Comparison of ENCODE assay signal across 1 cellular context in the genomic region with DNA sequence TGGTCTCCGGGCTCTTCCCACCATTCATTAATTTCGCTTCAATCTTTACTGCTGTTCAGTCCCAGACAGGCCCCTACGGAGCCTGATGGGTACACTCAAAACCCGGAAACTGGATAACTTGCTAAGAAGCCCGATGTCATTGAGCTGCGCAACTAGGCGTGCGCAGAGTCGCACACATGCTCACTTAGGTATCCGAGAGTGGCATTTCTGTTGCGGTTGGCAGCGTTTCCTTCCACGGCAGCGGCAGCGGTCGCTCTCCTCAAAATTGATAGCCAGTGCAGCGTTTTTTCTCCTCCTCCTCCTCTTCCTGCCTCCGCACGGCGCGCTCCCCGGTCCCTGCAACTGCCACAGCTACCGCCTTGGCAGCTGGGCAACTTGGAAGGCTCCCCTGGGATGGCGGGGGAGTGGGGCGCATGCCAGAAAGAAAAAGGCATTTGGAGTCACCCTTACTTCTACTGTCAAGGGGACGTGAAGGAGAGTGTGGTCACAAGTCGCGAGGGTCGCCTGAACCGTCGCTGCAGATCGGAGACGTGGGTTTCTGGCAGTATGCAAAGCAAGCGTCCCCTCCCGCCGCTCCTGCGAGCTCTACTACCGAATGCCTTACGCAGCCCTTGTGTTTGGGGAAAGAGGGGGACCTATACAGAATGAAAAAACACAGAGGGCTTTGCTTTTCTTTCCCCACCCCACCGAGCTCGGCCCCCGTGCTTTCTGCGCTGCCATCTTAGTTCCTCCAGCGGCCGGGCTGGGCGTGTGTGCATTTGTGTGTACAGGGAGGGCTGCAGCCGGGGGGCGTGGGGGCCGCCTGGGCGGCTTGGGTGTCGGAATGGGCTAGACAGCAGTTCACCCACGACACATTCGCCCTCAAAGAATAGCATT.
A peak's percentile ranks its signal among the peaks of the same experiment; 100 is the strongest.
TF ChIP-seq lines count a peak whose summit lies in the region.

No MANE protein-coding gene starts in this region.

TF ChIP-seq in HepG2, 621 proteins besides CTCF, POLR2A, EP300 and RAD21 (continued from another document and continues in another):
- TF ChIP-seq CREM (IDR thresholded peaks at IDR 0.05) = peak; percentile 49; the same call in 1 of the 2 replicates
- no peak for TF ChIP-seq CREM (CRISPR knock-in tag; IDR thresholded peaks at IDR 0.05)
- TF ChIP-seq, protein P1, sequence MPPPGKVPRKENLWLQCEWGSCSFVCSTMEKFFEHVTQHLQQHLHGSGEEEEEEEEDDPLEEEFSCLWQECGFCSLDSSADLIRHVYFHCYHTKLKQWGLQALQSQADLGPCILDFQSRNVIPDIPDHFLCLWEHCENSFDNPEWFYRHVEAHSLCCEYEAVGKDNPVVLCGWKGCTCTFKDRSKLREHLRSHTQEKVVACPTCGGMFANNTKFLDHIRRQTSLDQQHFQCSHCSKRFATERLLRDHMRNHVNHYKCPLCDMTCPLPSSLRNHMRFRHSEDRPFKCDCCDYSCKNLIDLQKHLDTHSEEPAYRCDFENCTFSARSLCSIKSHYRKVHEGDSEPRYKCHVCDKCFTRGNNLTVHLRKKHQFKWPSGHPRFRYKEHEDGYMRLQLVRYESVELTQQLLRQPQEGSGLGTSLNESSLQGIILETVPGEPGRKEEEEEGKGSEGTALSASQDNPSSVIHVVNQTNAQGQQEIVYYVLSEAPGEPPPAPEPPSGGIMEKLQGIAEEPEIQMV (CRISPR knock-in tag; IDR thresholded peaks at IDR 0.05; ENCODE audit: low read depth) = no peak
- TF ChIP-seq ZFP82 (CRISPR knock-in tag; IDR thresholded peaks at IDR 0.05; ENCODE audit: borderline replicate concordance) = no peak
- TF ChIP-seq, protein P2, sequence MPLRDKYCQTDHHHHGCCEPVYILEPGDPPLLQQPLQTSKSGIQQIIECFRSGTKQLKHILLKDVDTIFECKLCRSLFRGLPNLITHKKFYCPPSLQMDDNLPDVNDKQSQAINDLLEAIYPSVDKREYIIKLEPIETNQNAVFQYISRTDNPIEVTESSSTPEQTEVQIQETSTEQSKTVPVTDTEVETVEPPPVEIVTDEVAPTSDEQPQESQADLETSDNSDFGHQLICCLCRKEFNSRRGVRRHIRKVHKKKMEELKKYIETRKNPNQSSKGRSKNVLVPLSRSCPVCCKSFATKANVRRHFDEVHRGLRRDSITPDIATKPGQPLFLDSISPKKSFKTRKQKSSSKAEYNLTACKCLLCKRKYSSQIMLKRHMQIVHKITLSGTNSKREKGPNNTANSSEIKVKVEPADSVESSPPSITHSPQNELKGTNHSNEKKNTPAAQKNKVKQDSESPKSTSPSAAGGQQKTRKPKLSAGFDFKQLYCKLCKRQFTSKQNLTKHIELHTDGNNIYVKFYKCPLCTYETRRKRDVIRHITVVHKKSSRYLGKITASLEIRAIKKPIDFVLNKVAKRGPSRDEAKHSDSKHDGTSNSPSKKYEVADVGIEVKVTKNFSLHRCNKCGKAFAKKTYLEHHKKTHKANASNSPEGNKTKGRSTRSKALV (CRISPR knock-in tag; IDR thresholded peaks at IDR 0.05) = no peak
- no peak for TF ChIP-seq TSC22D2 (CRISPR knock-in tag; IDR thresholded peaks at IDR 0.05; ENCODE audit: borderline replicate concordance)
- TF ChIP-seq FOXC1 (CRISPR knock-in tag; IDR thresholded peaks at IDR 0.05; ENCODE audit: borderline replicate concordance) = no peak
- no peak for TF ChIP-seq ZMYM3 (CRISPR knock-in tag; IDR thresholded peaks at IDR 0.05)
- TF ChIP-seq ZNF883 (CRISPR knock-in tag; IDR thresholded peaks at IDR 0.05; ENCODE audit: not compliant biosample characterization) = no peak
- TF ChIP-seq, protein P3, sequence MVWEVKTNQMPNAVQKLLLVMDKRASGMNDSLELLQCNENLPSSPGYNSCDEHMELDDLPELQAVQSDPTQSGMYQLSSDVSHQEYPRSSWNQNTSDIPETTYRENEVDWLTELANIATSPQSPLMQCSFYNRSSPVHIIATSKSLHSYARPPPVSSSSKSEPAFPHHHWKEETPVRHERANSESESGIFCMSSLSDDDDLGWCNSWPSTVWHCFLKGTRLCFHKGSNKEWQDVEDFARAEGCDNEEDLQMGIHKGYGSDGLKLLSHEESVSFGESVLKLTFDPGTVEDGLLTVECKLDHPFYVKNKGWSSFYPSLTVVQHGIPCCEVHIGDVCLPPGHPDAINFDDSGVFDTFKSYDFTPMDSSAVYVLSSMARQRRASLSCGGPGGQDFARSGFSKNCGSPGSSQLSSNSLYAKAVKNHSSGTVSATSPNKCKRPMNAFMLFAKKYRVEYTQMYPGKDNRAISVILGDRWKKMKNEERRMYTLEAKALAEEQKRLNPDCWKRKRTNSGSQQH (CRISPR knock-in tag; IDR thresholded peaks at IDR 0.05; ENCODE audit: low read depth) = peak; percentile 38; the same call in 1 of the 2 replicates
- TF ChIP-seq ZNF562 (CRISPR knock-in tag; IDR thresholded peaks at IDR 0.05; ENCODE audit: borderline replicate concordance) = no peak
- TF ChIP-seq ZBTB42 (CRISPR knock-in tag; IDR thresholded peaks at IDR 0.05) = no peak
- TF ChIP-seq, protein P4, sequence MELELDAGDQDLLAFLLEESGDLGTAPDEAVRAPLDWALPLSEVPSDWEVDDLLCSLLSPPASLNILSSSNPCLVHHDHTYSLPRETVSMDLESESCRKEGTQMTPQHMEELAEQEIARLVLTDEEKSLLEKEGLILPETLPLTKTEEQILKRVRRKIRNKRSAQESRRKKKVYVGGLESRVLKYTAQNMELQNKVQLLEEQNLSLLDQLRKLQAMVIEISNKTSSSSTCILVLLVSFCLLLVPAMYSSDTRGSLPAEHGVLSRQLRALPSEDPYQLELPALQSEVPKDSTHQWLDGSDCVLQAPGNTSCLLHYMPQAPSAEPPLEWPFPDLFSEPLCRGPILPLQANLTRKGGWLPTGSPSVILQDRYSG (CRISPR knock-in tag; IDR thresholded peaks at IDR 0.05) = no peak
- TF ChIP-seq NR2F1 (CRISPR knock-in tag; IDR thresholded peaks at IDR 0.05) = no peak
- 0 out of 2 replicates have a peak, but pooled peaks have one; percentile 13 for TF ChIP-seq CCDC6 (CRISPR knock-in tag; IDR thresholded peaks at IDR 0.05)
- no peak for TF ChIP-seq HHEX (CRISPR knock-in tag; IDR thresholded peaks at IDR 0.05)
- no peak; the same call in 1 of the 2 replicates for TF ChIP-seq ZSCAN30 (CRISPR knock-in tag; IDR thresholded peaks at IDR 0.05)
- TF ChIP-seq ELF4 (CRISPR knock-in tag; IDR thresholded peaks at IDR 0.05; ENCODE audit: borderline replicate concordance) = 0 out of 2 replicates have a peak, but pooled peaks have one; percentile 53
- no peak for TF ChIP-seq ZFP1 (CRISPR knock-in tag; IDR thresholded peaks at IDR 0.05)
- no peak for TF ChIP-seq ZBTB38 (CRISPR knock-in tag; IDR thresholded peaks at IDR 0.05)
- no peak for TF ChIP-seq GTF3A (CRISPR knock-in tag; conservative IDR thresholded peaks at IDR 0.05)
- TF ChIP-seq EZH2 (conservative IDR thresholded peaks at IDR 0.05; ENCODE audit: low read depth, low read length) = no peak
- TF ChIP-seq, protein P5, sequence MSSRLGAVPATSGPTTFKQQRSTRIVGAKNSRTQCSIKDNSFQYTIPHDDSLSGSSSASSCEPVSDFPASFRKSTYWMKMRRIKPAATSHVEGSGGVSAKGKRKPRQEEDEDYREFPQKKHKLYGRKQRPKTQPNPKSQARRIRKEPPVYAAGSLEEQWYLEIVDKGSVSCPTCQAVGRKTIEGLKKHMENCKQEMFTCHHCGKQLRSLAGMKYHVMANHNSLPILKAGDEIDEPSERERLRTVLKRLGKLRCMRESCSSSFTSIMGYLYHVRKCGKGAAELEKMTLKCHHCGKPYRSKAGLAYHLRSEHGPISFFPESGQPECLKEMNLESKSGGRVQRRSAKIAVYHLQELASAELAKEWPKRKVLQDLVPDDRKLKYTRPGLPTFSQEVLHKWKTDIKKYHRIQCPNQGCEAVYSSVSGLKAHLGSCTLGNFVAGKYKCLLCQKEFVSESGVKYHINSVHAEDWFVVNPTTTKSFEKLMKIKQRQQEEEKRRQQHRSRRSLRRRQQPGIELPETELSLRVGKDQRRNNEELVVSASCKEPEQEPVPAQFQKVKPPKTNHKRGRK (CRISPR knock-in tag; IDR thresholded peaks at IDR 0.05) = no peak
- TF ChIP-seq, protein P6, sequence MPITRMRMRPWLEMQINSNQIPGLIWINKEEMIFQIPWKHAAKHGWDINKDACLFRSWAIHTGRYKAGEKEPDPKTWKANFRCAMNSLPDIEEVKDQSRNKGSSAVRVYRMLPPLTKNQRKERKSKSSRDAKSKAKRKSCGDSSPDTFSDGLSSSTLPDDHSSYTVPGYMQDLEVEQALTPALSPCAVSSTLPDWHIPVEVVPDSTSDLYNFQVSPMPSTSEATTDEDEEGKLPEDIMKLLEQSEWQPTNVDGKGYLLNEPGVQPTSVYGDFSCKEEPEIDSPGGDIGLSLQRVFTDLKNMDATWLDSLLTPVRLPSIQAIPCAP (CRISPR knock-in tag; IDR thresholded peaks at IDR 0.05; ENCODE audit: low read depth) = no peak
- TF ChIP-seq, protein P7, sequence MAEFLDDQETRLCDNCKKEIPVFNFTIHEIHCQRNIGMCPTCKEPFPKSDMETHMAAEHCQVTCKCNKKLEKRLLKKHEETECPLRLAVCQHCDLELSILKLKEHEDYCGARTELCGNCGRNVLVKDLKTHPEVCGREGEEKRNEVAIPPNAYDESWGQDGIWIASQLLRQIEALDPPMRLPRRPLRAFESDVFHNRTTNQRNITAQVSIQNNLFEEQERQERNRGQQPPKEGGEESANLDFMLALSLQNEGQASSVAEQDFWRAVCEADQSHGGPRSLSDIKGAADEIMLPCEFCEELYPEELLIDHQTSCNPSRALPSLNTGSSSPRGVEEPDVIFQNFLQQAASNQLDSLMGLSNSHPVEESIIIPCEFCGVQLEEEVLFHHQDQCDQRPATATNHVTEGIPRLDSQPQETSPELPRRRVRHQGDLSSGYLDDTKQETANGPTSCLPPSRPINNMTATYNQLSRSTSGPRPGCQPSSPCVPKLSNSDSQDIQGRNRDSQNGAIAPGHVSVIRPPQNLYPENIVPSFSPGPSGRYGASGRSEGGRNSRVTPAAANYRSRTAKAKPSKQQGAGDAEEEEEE (CRISPR knock-in tag; IDR thresholded peaks at IDR 0.05; ENCODE audit: borderline replicate concordance) = no peak
- TF ChIP-seq TGIF2 (CRISPR knock-in tag; IDR thresholded peaks at IDR 0.05) = peak; percentile 91
- no peak for TF ChIP-seq ESRRA (CRISPR knock-in tag; IDR thresholded peaks at IDR 0.05; ENCODE audit: low read depth)
- TF ChIP-seq KDM4B (CRISPR knock-in tag; IDR thresholded peaks at IDR 0.05) = no peak
- TF ChIP-seq, protein P8, sequence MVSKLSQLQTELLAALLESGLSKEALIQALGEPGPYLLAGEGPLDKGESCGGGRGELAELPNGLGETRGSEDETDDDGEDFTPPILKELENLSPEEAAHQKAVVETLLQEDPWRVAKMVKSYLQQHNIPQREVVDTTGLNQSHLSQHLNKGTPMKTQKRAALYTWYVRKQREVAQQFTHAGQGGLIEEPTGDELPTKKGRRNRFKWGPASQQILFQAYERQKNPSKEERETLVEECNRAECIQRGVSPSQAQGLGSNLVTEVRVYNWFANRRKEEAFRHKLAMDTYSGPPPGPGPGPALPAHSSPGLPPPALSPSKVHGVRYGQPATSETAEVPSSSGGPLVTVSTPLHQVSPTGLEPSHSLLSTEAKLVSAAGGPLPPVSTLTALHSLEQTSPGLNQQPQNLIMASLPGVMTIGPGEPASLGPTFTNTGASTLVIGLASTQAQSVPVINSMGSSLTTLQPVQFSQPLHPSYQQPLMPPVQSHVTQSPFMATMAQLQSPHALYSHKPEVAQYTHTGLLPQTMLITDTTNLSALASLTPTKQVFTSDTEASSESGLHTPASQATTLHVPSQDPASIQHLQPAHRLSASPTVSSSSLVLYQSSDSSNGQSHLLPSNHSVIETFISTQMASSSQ (IDR thresholded peaks at IDR 0.05; ENCODE audit: low read depth) = no peak
- TF ChIP-seq, protein P8 (CRISPR knock-in tag; IDR thresholded peaks at IDR 0.05; ENCODE audit: borderline replicate concordance) = no peak
- no peak for TF ChIP-seq CBX2 (IDR thresholded peaks at IDR 0.05; ENCODE audit: low read depth, low read length)
- no peak for TF ChIP-seq CBX2 (CRISPR knock-in tag; IDR thresholded peaks at IDR 0.05; ENCODE audit: low read depth)
- TF ChIP-seq, protein P9, sequence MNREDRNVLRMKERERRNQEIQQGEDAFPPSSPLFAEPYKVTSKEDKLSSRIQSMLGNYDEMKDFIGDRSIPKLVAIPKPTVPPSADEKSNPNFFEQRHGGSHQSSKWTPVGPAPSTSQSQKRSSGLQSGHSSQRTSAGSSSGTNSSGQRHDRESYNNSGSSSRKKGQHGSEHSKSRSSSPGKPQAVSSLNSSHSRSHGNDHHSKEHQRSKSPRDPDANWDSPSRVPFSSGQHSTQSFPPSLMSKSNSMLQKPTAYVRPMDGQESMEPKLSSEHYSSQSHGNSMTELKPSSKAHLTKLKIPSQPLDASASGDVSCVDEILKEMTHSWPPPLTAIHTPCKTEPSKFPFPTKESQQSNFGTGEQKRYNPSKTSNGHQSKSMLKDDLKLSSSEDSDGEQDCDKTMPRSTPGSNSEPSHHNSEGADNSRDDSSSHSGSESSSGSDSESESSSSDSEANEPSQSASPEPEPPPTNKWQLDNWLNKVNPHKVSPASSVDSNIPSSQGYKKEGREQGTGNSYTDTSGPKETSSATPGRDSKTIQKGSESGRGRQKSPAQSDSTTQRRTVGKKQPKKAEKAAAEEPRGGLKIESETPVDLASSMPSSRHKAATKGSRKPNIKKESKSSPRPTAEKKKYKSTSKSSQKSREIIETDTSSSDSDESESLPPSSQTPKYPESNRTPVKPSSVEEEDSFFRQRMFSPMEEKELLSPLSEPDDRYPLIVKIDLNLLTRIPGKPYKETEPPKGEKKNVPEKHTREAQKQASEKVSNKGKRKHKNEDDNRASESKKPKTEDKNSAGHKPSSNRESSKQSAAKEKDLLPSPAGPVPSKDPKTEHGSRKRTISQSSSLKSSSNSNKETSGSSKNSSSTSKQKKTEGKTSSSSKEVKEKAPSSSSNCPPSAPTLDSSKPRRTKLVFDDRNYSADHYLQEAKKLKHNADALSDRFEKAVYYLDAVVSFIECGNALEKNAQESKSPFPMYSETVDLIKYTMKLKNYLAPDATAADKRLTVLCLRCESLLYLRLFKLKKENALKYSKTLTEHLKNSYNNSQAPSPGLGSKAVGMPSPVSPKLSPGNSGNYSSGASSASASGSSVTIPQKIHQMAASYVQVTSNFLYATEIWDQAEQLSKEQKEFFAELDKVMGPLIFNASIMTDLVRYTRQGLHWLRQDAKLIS (CRISPR knock-in tag; IDR thresholded peaks at IDR 0.05) = no peak
- TF ChIP-seq ZFX (CRISPR knock-in tag; IDR thresholded peaks at IDR 0.05; ENCODE audit: low read depth) = peak; percentile 38; the same call in 1 of the 2 replicates
- TF ChIP-seq HNF4G (IDR thresholded peaks at IDR 0.05; ENCODE audit: borderline replicate concordance, low read depth, low read length) = peak; percentile 40; the same call in 1 of the 2 replicates
- TF ChIP-seq HNF4G (CRISPR knock-in tag; IDR thresholded peaks at IDR 0.05; ENCODE audit: borderline replicate concordance, low read depth) = no peak
- TF ChIP-seq ZFP41 (CRISPR knock-in tag; IDR thresholded peaks at IDR 0.05; ENCODE audit: borderline replicate concordance) = no peak
- no peak for TF ChIP-seq HOXA9 (CRISPR knock-in tag; IDR thresholded peaks at IDR 0.05; ENCODE audit: borderline replicate concordance)
- no peak for TF ChIP-seq NFE2L2 (IDR thresholded peaks at IDR 0.05; ENCODE audit: low read length)
- TF ChIP-seq SPEN (CRISPR knock-in tag; IDR thresholded peaks at IDR 0.05; ENCODE audit: low read depth) = 0 out of 2 replicates have a peak, but pooled peaks have one; percentile 19
- TF ChIP-seq ZNF12 (CRISPR knock-in tag; IDR thresholded peaks at IDR 0.05) = no peak
